In genomic region chr5:140372971-140373487, GRCh38 we compare ENCODE assay signal across 8 cellular contexts. TPM values are rescaled to one million over a fixed set of nuclear protein-coding genes. Genes with fewer than 3 reads are reported as not detected.
DNase-seq lines count a peak whose midpoint lies in the region; ATAC-seq, FAIRE-seq and TF ChIP-seq lines count a peak whose summit lies in the region.

No MANE protein-coding gene starts in this region.

- FAIRE-seq in endothelial cell of umbilical vein (lab: Jason Lieb, UNC) = peak; percentile 96

- no peak overlapping the region for H3K9ac ChIP-seq in endothelial cell of umbilical vein (replicated peaks; ENCODE audit: extremely low read depth, insufficient read depth, low read length)
- H3K9ac ChIP-seq in mesenchymal stem cell (ENCODE audit: low read length) = peak overlapping the region; percentile 60

- H2BK15ac ChIP-seq in mesenchymal stem cell (ENCODE audit: low read depth, poor library complexity, severe bottlenecking) = no peak overlapping the region

- peak overlapping the region in 1 of 7 donors; percentile 27 for H3K27ac Mint-ChIP-seq in CD4-positive, alpha-beta memory T cell

- H3K23ac ChIP-seq in mesenchymal stem cell (ENCODE audit: low read length in 2 of 2) = no peak overlapping the region

- ATAC-seq in GM21447 (IDR thresholded peaks at IDR 0.05; ENCODE audit: unreplicated experiment) (peak; percentile 87), GM21526 (IDR thresholded peaks at IDR 0.05; ENCODE audit: low FRiP score, unreplicated experiment) (no peak)

- 31% methylated on average over 2 of the region's 2 CpGs for WGBS in mesenchymal stem cell

- TF ChIP-seq POLR2A in endothelial cell of umbilical vein (IDR thresholded peaks at IDR 0.05; ENCODE audit: low read depth, low read length) = no peak

- no peak overlapping the region for H2BK5ac ChIP-seq in mesenchymal stem cell (ENCODE audit: low read depth, low read length, poor library complexity, severe bottlenecking)

- H3K9me3 ChIP-seq in CD4-positive, alpha-beta memory T cell (ENCODE audit: control insufficient read depth in 1 of 2, low read length in 2 of 2) = no peaks in the 10 kb centered on the region
- H3K9me3 ChIP-seq in endothelial cell of umbilical vein (replicated peaks; ENCODE audit: control insufficient read depth, insufficient read depth, low read length) = no peaks in the 10 kb centered on the region
- no peaks in the 10 kb centered on the region for H3K9me3 ChIP-seq in mesenchymal stem cell (ENCODE audit: control insufficient read depth, low read length)

- dilution Hi-C loops in endothelial cell of umbilical vein (cut with MboI; ENCODE audit: extremely low pct_ligation_motif_present, low sequenced_read_pairs) = no loop called here

- no TSS peak for BruUV-seq in endothelial cell of umbilical vein (replicated peaks; lab: Mats Ljungman, UMichigan)

- no peaks in the 10 kb centered on the region for H3K36me3 Mint-ChIP-seq in CD4-positive, alpha-beta memory T cell

- peaks cover 0 to 7% (median 3%) of the 10 kb centered on the region in 4 donors for H3K4me1 Mint-ChIP-seq in CD4-positive, alpha-beta memory T cell

- H3K18ac ChIP-seq in mesenchymal stem cell (ENCODE audit: low read depth in 1 of 2, low read length in 2 of 2) = no peak overlapping the region

- no peak overlapping the region for H3K14ac ChIP-seq in mesenchymal stem cell (ENCODE audit: low read length in 2 of 2)

- H2AK5ac ChIP-seq in mesenchymal stem cell (ENCODE audit: low read length, severe bottlenecking) = no peak overlapping the region

- H4K20me1 ChIP-seq in endothelial cell of umbilical vein (replicated peaks; ENCODE audit: control insufficient read depth, extremely low read depth, insufficient read depth, low read length) = no peaks in the 10 kb centered on the region

- no peak overlapping the region for H2BK120ac ChIP-seq in mesenchymal stem cell (ENCODE audit: low read depth, low read length)

- H2BK12ac ChIP-seq in mesenchymal stem cell (ENCODE audit: low read length in 2 of 2) = peak overlapping the region in 1 of 2 experiments; percentile 66

- no peak overlapping the region for H3K4ac ChIP-seq in mesenchymal stem cell (ENCODE audit: low read depth in 1 of 2, low read length in 2 of 2)

- H3K27me3 Mint-ChIP-seq in CD4-positive, alpha-beta memory T cell = no peaks in the 10 kb centered on the region

- POLR2A ChIA-PET in CD4-positive, alpha-beta memory T cell (lab: Charles Lee; ENCODE audit: partially characterized antibody) = interaction anchor here (0.6 to 2.0 kb wide), 2 partner anchors 274 to 338 kb away, joined by 3 to 6 read pairs; partner anchors contain the start of genes IK and NDUFA2
- POLR2A ChIA-PET in endothelial cell of umbilical vein (lab: Charles Lee) = no interaction called here

- no peak overlapping the region for H4K8ac ChIP-seq in mesenchymal stem cell (ENCODE audit: low read length)

- no peaks in the 10 kb centered on the region for H3K9me3 Mint-ChIP-seq in CD4-positive, alpha-beta memory T cell

- no peaks in the 10 kb centered on the region for H3K9me1 ChIP-seq in endothelial cell of umbilical vein (replicated peaks; ENCODE audit: control insufficient read depth, extremely low read depth, insufficient read depth, low read length)

- no peak overlapping the region for H3K4me3 Mint-ChIP-seq in CD4-positive, alpha-beta memory T cell

- no peaks in the 10 kb centered on the region for H3K27me3 ChIP-seq in CD4-positive, alpha-beta memory T cell (ENCODE audit: insufficient read depth, low read length)
- H3K27me3 ChIP-seq in endothelial cell of umbilical vein (ENCODE audit: control insufficient read depth in 2 of 2, insufficient read depth in 2 of 2, low read length in 2 of 2) = no peaks in the 10 kb centered on the region
- no peaks in the 10 kb centered on the region for H3K27me3 ChIP-seq in mesenchymal stem cell (ENCODE audit: control insufficient read depth in 1 of 2, insufficient read depth in 1 of 2, low read length in 2 of 2)

- H2AFZ ChIP-seq in endothelial cell of umbilical vein (ENCODE audit: low read depth, low read length) (peak overlapping the region; percentile 93), mesenchymal stem cell (ENCODE audit: low read depth, low read length) (no peak overlapping the region)

- no peak overlapping the region for H4K91ac ChIP-seq in mesenchymal stem cell (ENCODE audit: low read length)

- H3K79me2 ChIP-seq in endothelial cell of umbilical vein (ENCODE audit: control insufficient read depth, insufficient read depth, low read length) = no peaks in the 10 kb centered on the region

- DNase-seq in CD4-positive, alpha-beta memory T cell = peak in 4 of 5 donors; percentile 22 to 38 (median 31)
- peak; percentile 49 for DNase-seq in NCI-H2227 treated with DMSO at 0.1 percent for 48 hours (lab: John Stamatoyannopoulos, UW)
- DNase-seq in activated CD4-positive, alpha-beta T cell treated with anti-CD3 and anti-CD28 coated beads, Interleukin-2, amount 50 U/mL, for 1 hour = peak; percentile 34
- peak; percentile 88 for DNase-seq in endothelial cell of umbilical vein (ENCODE audit: low read depth, low spot score)
- DNase-seq in mesenchymal stem cell = peak; percentile 81
- peak in 4 of 6 experiments; percentile 9 to 47 (median 15) for DNase-seq in stimulated activated naive CD4-positive, alpha-beta T cell (lab: John Stamatoyannopoulos, UW)

- intact Hi-C loops in CD4-positive, alpha-beta memory T cell (cut with micrococcal nuclease) = loop anchor here (1.0 kb wide), 2 partner anchors 262 to 347 kb away; no protein-coding TSS in a partner anchor
- intact Hi-C loops in endothelial cell of umbilical vein (cut with micrococcal nuclease) = loop anchor here (1.0 to 2.0 kb wide), 4 partner anchors 28 to 266 kb away; partner anchors contain the start of genes ANKHD1, EIF4EBP3 and TMCO6

- no peaks in the 10 kb centered on the region for H3K4me1 ChIP-seq in CD4-positive, alpha-beta memory T cell (ENCODE audit: insufficient read depth, low read length)
- H3K4me1 ChIP-seq in endothelial cell of umbilical vein (ENCODE audit: control insufficient read depth, extremely low read depth, insufficient read depth, low read length) (peaks cover 13% of the 10 kb centered on the region), mesenchymal stem cell (ENCODE audit: control insufficient read depth, insufficient read depth, low read depth, low read length) (no peaks in the 10 kb centered on the region)

- no peak overlapping the region for H3K27ac ChIP-seq in CD4-positive, alpha-beta memory T cell (ENCODE audit: low read depth, low read length)
- H3K27ac ChIP-seq in endothelial cell of umbilical vein (ENCODE audit: insufficient read depth, low read depth, low read length) = no peak overlapping the region
- no peak overlapping the region for H3K27ac ChIP-seq in mesenchymal stem cell (ENCODE audit: low read length, poor library complexity, severe bottlenecking)

- H3K4me3 ChIP-seq in CD4-positive, alpha-beta memory T cell (ENCODE audit: low read length in 2 of 2) = no peak overlapping the region
- H3K4me3 ChIP-seq in endothelial cell of umbilical vein (replicated peaks in 1 of 3; ENCODE audit: insufficient read depth in 1 of 3, low read depth in 1 of 3, low read length in 3 of 3) = no peak overlapping the region
- no peak overlapping the region for H3K4me3 ChIP-seq in mesenchymal stem cell (ENCODE audit: insufficient read depth in 1 of 2, low read depth in 1 of 2, low read length in 2 of 2)

- CTCF ChIA-PET in CD4-positive, alpha-beta memory T cell (lab: Charles Lee; ENCODE audit: partially characterized antibody) = interaction anchor here (0.9 to 4.3 kb wide), 27 partner anchors 9 to 361 kb away, joined by 3 to 89 read pairs (median 4); partner anchors contain the start of genes ANKHD1, CD14, EIF4EBP3 and HBEGF
- CTCF ChIA-PET in endothelial cell of umbilical vein (lab: Charles Lee) = interaction anchor here (0.6 to 3.4 kb wide), 42 partner anchors 8 to 353 kb away, joined by 3 to 47 read pairs (median 5); partner anchors contain the start of genes ANKHD1, APBB3, CD14 and EIF4EBP3

- no peaks in the 10 kb centered on the region for H3K36me3 ChIP-seq in CD4-positive, alpha-beta memory T cell (ENCODE audit: insufficient read depth, low read length)
- H3K36me3 ChIP-seq in endothelial cell of umbilical vein (ENCODE audit: control insufficient read depth in 2 of 2, extremely low read depth in 1 of 2, insufficient read depth in 2 of 2, low read length in 2 of 2) (no peaks in the 10 kb centered on the region), mesenchymal stem cell (ENCODE audit: control insufficient read depth in 1 of 2, insufficient read depth in 2 of 2, low read depth in 1 of 2, low read length in 2 of 2) (no peaks in the 10 kb centered on the region)

- H3K4me2 ChIP-seq in endothelial cell of umbilical vein (ENCODE audit: insufficient read depth, low read length) (peak overlapping the region; percentile 59), mesenchymal stem cell (ENCODE audit: low read length, poor library complexity, severe bottlenecking) (no peak overlapping the region)

- no peaks in the 10 kb centered on the region for H3K79me1 ChIP-seq in mesenchymal stem cell (replicated peaks; ENCODE audit: low read length, poor library complexity, severe bottlenecking)

- peak; percentile 80 to 88 for TF ChIP-seq CTCF in endothelial cell of umbilical vein (IDR thresholded peaks at IDR 0.05; ENCODE audit: extremely low read depth in 1 of 2, insufficient read depth in 1 of 2, low read depth in 1 of 2, low read length in 2 of 2)

RNA-seq across cellular contexts. Expression of gene SLC4A9, which starts 13.0 kb away (rescaled TPM):
- not detected for total RNA-seq in CD4-positive, alpha-beta memory T cell
- polyA plus RNA-seq in CD4-positive, alpha-beta memory T cell = not detected
- total RNA-seq in endothelial cell of umbilical vein = not detected in 2 replicates
- not detected in 2 replicates for polyA plus RNA-seq in endothelial cell of umbilical vein
- 0.06 TPM in 1 of 2 replicates, not detected in the other for polyA plus RNA-seq in endothelial cell of umbilical vein (2011; cell fraction: cytosol; rRNA removed)
- polyA plus RNA-seq in endothelial cell of umbilical vein (2011; cell fraction: nucleus; rRNA removed) = 0.09 and 0.22 TPM in 2 replicates
- not detected in 2 replicates for polyA plus RNA-seq in endothelial cell of umbilical vein (2012)
- polyA minus RNA-seq in endothelial cell of umbilical vein = not detected in 2 replicates
- not detected for polyA minus RNA-seq in endothelial cell of umbilical vein (2011; cell fraction: cytosol; rRNA and poly(A)+ RNA removed)
- polyA minus RNA-seq in endothelial cell of umbilical vein (2011; cell fraction: nucleus; rRNA and poly(A)+ RNA removed) = not detected in 2 replicates
- not detected for polyA plus RNA-seq in mesenchymal stem cell (2013, experiment 1 of 2)
- not detected for polyA plus RNA-seq in mesenchymal stem cell (2013, experiment 2 of 2)

RNA-seq across cellular contexts. Expression of gene HBEGF, which starts 26.6 kb away (rescaled TPM):
- total RNA-seq in CD4-positive, alpha-beta memory T cell = under 1 TPM; 0.52 to 0.86 TPM
- polyA plus RNA-seq in CD4-positive, alpha-beta memory T cell = 1 to 10 TPM; 1.2 to 2.4 TPM
- 33.2 and 35.3 TPM in 2 replicates for total RNA-seq in endothelial cell of umbilical vein
- 62.9 and 79.8 TPM in 2 replicates for polyA plus RNA-seq in endothelial cell of umbilical vein
- 79.4 and 88.5 TPM in 2 replicates for polyA plus RNA-seq in endothelial cell of umbilical vein (2011; cell fraction: cytosol; rRNA removed)
- 126 and 162 TPM in 2 replicates for polyA plus RNA-seq in endothelial cell of umbilical vein (2011; cell fraction: nucleus; rRNA removed)
- 38.6 and 57.3 TPM in 2 replicates for polyA plus RNA-seq in endothelial cell of umbilical vein (2012)
- 33.7 and 35.1 TPM in 2 replicates for polyA minus RNA-seq in endothelial cell of umbilical vein
- 1.2 TPM for polyA minus RNA-seq in endothelial cell of umbilical vein (2011; cell fraction: cytosol; rRNA and poly(A)+ RNA removed)
- 54.6 and 68.6 TPM in 2 replicates for polyA minus RNA-seq in endothelial cell of umbilical vein (2011; cell fraction: nucleus; rRNA and poly(A)+ RNA removed)
- polyA plus RNA-seq in mesenchymal stem cell (2013, experiment 1 of 2) = 5.8 TPM
- 5.7 TPM for polyA plus RNA-seq in mesenchymal stem cell (2013, experiment 2 of 2)

RNA-seq across cellular contexts. Expression of gene ANKHD1, which starts 28.6 kb away (rescaled TPM):
- total RNA-seq in CD4-positive, alpha-beta memory T cell = 100 to 1,000 TPM; 228 to 252 TPM
- 100 to 1,000 TPM in 1 of 2 donors, 10 to 100 TPM in 1; 58.6 to 100 TPM for polyA plus RNA-seq in CD4-positive, alpha-beta memory T cell
- total RNA-seq in endothelial cell of umbilical vein = 87.0 and 92.4 TPM in 2 replicates
- polyA plus RNA-seq in endothelial cell of umbilical vein = 54.8 and 56.1 TPM in 2 replicates
- 41.6 and 43.0 TPM in 2 replicates for polyA plus RNA-seq in endothelial cell of umbilical vein (2011; cell fraction: cytosol; rRNA removed)
- 156 and 175 TPM in 2 replicates for polyA plus RNA-seq in endothelial cell of umbilical vein (2011; cell fraction: nucleus; rRNA removed)
- 46.3 and 54.2 TPM in 2 replicates for polyA plus RNA-seq in endothelial cell of umbilical vein (2012)
- 155 and 170 TPM in 2 replicates for polyA minus RNA-seq in endothelial cell of umbilical vein
- 39.7 TPM for polyA minus RNA-seq in endothelial cell of umbilical vein (2011; cell fraction: cytosol; rRNA and poly(A)+ RNA removed)
- 173 and 218 TPM in 2 replicates for polyA minus RNA-seq in endothelial cell of umbilical vein (2011; cell fraction: nucleus; rRNA and poly(A)+ RNA removed)
- polyA plus RNA-seq in mesenchymal stem cell (2013, experiment 1 of 2) = 32.8 TPM
- 31.5 TPM for polyA plus RNA-seq in mesenchymal stem cell (2013, experiment 2 of 2)

Comparison
In these comparisons a context has a peak if more than half of its experiments do, and no peak if none do; other contexts are left out.
1. DNase-seq: peak in every context shown above with its lines; median percentile 88 in endothelial cell of umbilical vein; 81 in mesenchymal stem cell; 49 in NCI-H2227 treated with DMSO at 0.1 percent for 48 hours; 34 in activated CD4-positive, alpha-beta T cell treated with anti-CD3 and anti-CD28 coated beads, Interleukin-2, amount 50 U/mL, for 1 hour; 31 in CD4-positive, alpha-beta memory T cell; 15 in stimulated activated naive CD4-positive, alpha-beta T cell.
2. RNA of gene HBEGF, which starts 26.6 kb away (total RNA-seq): 33.2 to 35.3 TPM in endothelial cell of umbilical vein; 0.52 to 0.86 TPM in CD4-positive, alpha-beta memory T cell; every median in the first group is over 10 times any median in the second.